In the genomic region with DNA sequence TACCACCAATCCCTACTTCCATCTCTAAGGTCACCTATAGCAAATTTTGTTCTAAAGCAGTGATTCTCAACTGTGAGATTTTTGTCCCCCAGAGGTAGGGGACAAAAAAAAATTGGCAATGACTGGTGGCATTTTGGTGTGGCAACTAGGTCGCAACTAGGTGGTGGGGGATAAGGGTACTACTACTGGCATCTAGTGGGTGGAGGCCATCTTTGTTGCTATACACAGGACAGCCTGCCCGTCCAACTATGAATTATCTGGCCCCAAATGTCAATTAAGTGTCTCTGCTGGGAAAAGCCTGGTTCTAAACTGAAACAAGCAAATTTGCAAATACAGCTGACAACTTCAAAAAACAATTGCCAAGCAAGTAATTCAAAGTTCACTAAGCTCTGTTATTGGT, we compare ENCODE assay signal across 8 cellular contexts. TPM values are rescaled to one million over a fixed set of nuclear protein-coding genes. Genes with fewer than 3 reads are reported as not detected.
DNase-seq lines count a peak whose midpoint lies in the region; TF ChIP-seq lines count a peak whose summit lies in the region.

No MANE protein-coding gene starts in this region.

- H3K4me2 ChIP-seq in SU-DHL-6 (ENCODE audit: low read depth, low read length, poor library complexity, severe bottlenecking) (peak overlapping the region; percentile 79), skeletal muscle satellite cell (ENCODE audit: low read length) (peak overlapping the region; percentile 91)

- H3K4me3 ChIP-seq in SU-DHL-6 (ENCODE audit: insufficient read depth, low read length, poor library complexity, severe bottlenecking) (peak overlapping the region; percentile 95), skeletal muscle satellite cell (ENCODE audit: low read length) (peak overlapping the region; percentile 92), testis (peak overlapping the region in 1 of 2 donors; percentile 99)

- H3K27me3 ChIP-seq in SU-DHL-6 (ENCODE audit: low read length), result no peaks in the 10 kb centered on the region
- no peaks in the 10 kb centered on the region for H3K27me3 ChIP-seq in skeletal muscle satellite cell (ENCODE audit: control insufficient read depth, insufficient read depth, low read length)
- H3K27me3 ChIP-seq in testis, result no peaks in the 10 kb centered on the region

- TF ChIP-seq CTCF in SU-DHL-6 (IDR thresholded peaks at IDR 0.05; ENCODE audit: insufficient read depth, low read length, poor library complexity, severe bottlenecking) (no peak), GM10248 (IDR thresholded peaks at IDR 0.05; ENCODE audit: control extremely low read depth, extremely low read depth, low read depth, missing control alignments) (no peak), testis (IDR thresholded peaks at IDR 0.05) (no peak)

- no peak for TF ChIP-seq POLR2A in testis (IDR thresholded peaks at IDR 0.05)

- CTCF ChIA-PET in GM10248 (lab: Yijun Ruan, JAX), result no interaction called here

- H4K20me1 ChIP-seq in SU-DHL-6 (ENCODE audit: low read depth, low read length), result no peaks in the 10 kb centered on the region

- H3K36me3 ChIP-seq in SU-DHL-6 (ENCODE audit: low read length) (no peaks in the 10 kb centered on the region), skeletal muscle satellite cell (ENCODE audit: insufficient read depth, low read length) (peaks cover 13% of the 10 kb centered on the region), testis (ENCODE audit: low read depth, missing control alignments) (no peaks in the 10 kb centered on the region)

- no peak overlapping the region for H3K27ac ChIP-seq in SU-DHL-6 (ENCODE audit: low read depth, low read length)
- no peak overlapping the region for H3K27ac ChIP-seq in testis

- H3K79me2 ChIP-seq in SU-DHL-6 (ENCODE audit: insufficient read depth, low read length), result peaks cover 10% of the 10 kb centered on the region; the same call in 1 of the 2 replicates

- intact Hi-C loops in testis (cut with DNase I; ENCODE audit: low total_unique reads), result loop anchor here (10.0 kb wide), 1 partner anchor 495 kb away; no protein-coding TSS in a partner anchor

- no peak overlapping the region for H2AFZ ChIP-seq in SU-DHL-6 (ENCODE audit: low read depth, low read length, severe bottlenecking)

- H3K4me1 ChIP-seq in skeletal muscle satellite cell (ENCODE audit: control insufficient read depth, insufficient read depth, low read length), result peaks cover 22% of the 10 kb centered on the region
- peaks cover 17% of the 10 kb centered on the region for H3K4me1 ChIP-seq in testis

- H3K9ac ChIP-seq in SU-DHL-6 (ENCODE audit: low read length) (peak overlapping the region; percentile 80), skeletal muscle satellite cell (ENCODE audit: low read depth, low read length) (peak overlapping the region; percentile 96)

- peaks cover 11% of the 10 kb centered on the region for H3F3A ChIP-seq in SU-DHL-6 (ENCODE audit: insufficient read depth)

- H3K9me3 ChIP-seq in SU-DHL-6 (ENCODE audit: insufficient read depth, low read length), result no peaks in the 10 kb centered on the region
- H3K9me3 ChIP-seq in skeletal muscle satellite cell (replicated peaks; ENCODE audit: low read length), result no peaks in the 10 kb centered on the region
- H3K9me3 ChIP-seq in testis, result no peaks in the 10 kb centered on the region

- H3K9me2 ChIP-seq in SU-DHL-6 (replicated peaks; ENCODE audit: insufficient read depth, low read length), result no peaks in the 10 kb centered on the region

- WGBS in testis, 2 donors, result 25 to 40% methylated on average over 2 of the region's 2 CpGs

- POLR2A ChIA-PET in GM10248 (lab: Yijun Ruan, JAX), result no interaction called here

- DNase-seq in DMS 273 (lab: John Stamatoyannopoulos, UW; ENCODE audit: unreplicated experiment) (peak; percentile 14), DMS 273 treated with DMSO at 0.1 percent for 48 hours (lab: John Stamatoyannopoulos, UW) (no peak), fibroblast of peridontal ligament (ENCODE audit: extremely low read depth) (peak; percentile 11), GM10248 (ENCODE audit: extremely low spot score) (no peak), cerebellar nuclear complex (lab: John Stamatoyannopoulos, UW) (no peak), testis (no peak)

RNA-seq across cellular contexts. Expression of a gene that starts 1.4 kb away (rescaled TPM):
- total RNA-seq in skeletal muscle satellite cell (2012; rRNA removed), result 8.6 and 10.9 TPM in 2 replicates
- 10 to 100 TPM; 35.4 to 36.6 TPM for total RNA-seq in testis
- polyA plus RNA-seq in testis (ENCODE audit: insufficient read depth, low read depth, low replicate concordance), result 27.0 TPM

Comparison
In these comparisons a context has a peak if more than half of its experiments do, and no peak if none do; other contexts are left out.
1. DNase-seq: peak in DMS 273 (single experiment) and fibroblast of peridontal ligament (single experiment); none in DMS 273 treated with DMSO at 0.1 percent for 48 hours (single experiment), GM10248 (single experiment), cerebellar nuclear complex (0 of 2) and testis (single experiment).